ENCODE assay signal across 1 cellular context in the genomic region with DNA sequence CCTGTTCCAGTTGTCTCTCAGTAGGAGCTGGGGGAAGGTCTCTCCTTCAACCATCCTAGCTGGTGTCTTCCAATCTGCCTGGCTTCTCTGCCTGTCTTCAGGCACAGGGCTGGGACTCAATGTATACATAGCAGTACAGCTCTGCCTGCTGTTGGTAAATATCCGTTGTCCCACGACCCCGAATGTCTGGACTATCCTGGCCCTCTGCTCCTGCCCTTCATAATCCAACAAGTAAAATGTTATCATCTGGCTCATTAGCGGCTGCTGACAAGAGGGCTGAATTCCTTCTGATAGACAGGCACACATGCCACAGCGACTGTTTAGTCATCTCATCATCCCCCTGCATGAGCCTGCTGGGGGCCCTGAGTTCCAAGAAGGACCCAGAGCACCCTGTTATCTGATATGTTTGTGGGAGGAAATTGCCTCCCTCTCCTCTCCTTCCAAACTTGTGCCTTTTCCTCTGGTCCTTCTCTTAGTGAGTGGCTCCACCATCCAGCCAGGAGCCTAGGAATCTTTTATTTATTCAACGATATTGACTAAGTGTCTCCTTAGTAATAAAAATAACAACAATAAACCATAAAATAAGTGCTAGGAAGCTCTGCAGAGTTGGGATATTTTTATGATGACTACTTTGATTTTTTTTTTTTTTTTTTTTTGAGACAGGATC.
TF ChIP-seq lines count a peak whose summit lies in the region.

No MANE protein-coding gene starts in this region.

TF ChIP-seq in SK-N-SH, 30 proteins besides CTCF, POLR2A, EP300 and RAD21:
- TF ChIP-seq, protein P1, sequence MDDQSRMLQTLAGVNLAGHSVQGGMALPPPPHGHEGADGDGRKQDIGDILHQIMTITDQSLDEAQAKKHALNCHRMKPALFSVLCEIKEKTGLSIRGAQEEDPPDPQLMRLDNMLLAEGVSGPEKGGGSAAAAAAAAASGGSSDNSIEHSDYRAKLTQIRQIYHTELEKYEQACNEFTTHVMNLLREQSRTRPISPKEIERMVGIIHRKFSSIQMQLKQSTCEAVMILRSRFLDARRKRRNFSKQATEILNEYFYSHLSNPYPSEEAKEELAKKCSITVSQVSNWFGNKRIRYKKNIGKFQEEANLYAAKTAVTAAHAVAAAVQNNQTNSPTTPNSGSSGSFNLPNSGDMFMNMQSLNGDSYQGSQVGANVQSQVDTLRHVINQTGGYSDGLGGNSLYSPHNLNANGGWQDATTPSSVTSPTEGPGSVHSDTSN (IDR thresholded peaks at IDR 0.05), result no peak
- TF ChIP-seq JUND (IDR thresholded peaks at IDR 0.05), result no peak
- no peak for TF ChIP-seq NFIC (IDR thresholded peaks at IDR 0.05; ENCODE audit: borderline replicate concordance)
- no peak for TF ChIP-seq MXI1 (IDR thresholded peaks at IDR 0.05; ENCODE audit: low read depth, low read length)
